18 cellular contexts compared by ENCODE assay signal in genomic region chr16:49600541-49600940, GRCh38.
"Had no signal": no experiment of that assay in that cellular context is flagged by ENCODE, and none has a peak within 500 bp of the region (broad histone marks: within the 10 kb centered on the region; RNA-seq: fewer than 3 reads in every experiment).

No MANE protein-coding gene starts in this region.

- H3K27ac Mint-ChIP-seq: activated naive CD8-positive, alpha-beta T cell; activated T-helper 1 cell treated with anti-CD3 and anti-CD28 coated beads, Interleukin-12 subunit alpha, Interleukin-12 subunit beta, Interleukin-2, Interleukin-4 antibody, amounts not matched to agents 30 ng/mL and 10 ng/mL and 1 ng/mL, durations not matched to agents 14 hours and 24 hours and 36 hours; effector memory CD8-positive, alpha-beta T cell; T-cell had no signal

- H3K9me3 Mint-ChIP-seq: activated T-helper 1 cell treated with anti-CD3 and anti-CD28 coated beads, Interleukin-12 subunit alpha, Interleukin-12 subunit beta, Interleukin-2, Interleukin-4 antibody, amounts not matched to agents 30 ng/mL and 10 ng/mL and 1 ng/mL, durations not matched to agents 14 hours and 24 hours and 36 hours; effector memory CD8-positive, alpha-beta T cell; T-cell had no signal

- H3K36me3 ChIP-seq: left ventricle myocardium inferior, neutrophil, thyroid gland had no signal

- H3K27ac ChIP-seq: left ventricle myocardium inferior, neutrophil, thyroid gland had no signal

- H3K27me3 ChIP-seq: neutrophil, thyroid gland had no signal

- H3K4me3 ChIP-seq: left ventricle myocardium inferior, thyroid gland had no signal

- DNase-seq: activated CD4-positive, CD25-positive, alpha-beta regulatory T cell; activated gamma-delta T cell treated with Interleukin-2 at 50 U/mL for 16 hours; activated T-cell treated with anti-CD3 and anti-CD28 coated beads for 4 hours; dermis blood vessel endothelial cell; effector memory CD8-positive, alpha-beta T cell; hypothalamus; left ventricle myocardium inferior; mammary epithelial cell; stimulated activated CD4-positive, alpha-beta T cell treated with anti-CD3 and anti-CD28 coated beads, Interleukin-12 subunit alpha, Interleukin-12 subunit beta, amount 100 ng/mL, for 4 hours; stimulated activated CD4-positive, alpha-beta T cell treated with anti-CD3 and anti-CD28 coated beads, Interleukin-1b, Interleukin-23, amount 100 ng/mL, for 48 hours; stimulated activated CD8-positive, alpha-beta memory T cell treated with anti-CD3 and anti-CD28 coated beads, Interleukin-4, amount 100 ng/mL, for 48 hours; stimulated activated naive CD4-positive, alpha-beta T cell; T-cell; T-helper 9 cell; thyroid gland had no signal

- H3K9me3 ChIP-seq: left ventricle myocardium inferior, neutrophil, thyroid gland had no signal

- H3K36me3 Mint-ChIP-seq: activated naive CD8-positive, alpha-beta T cell; T-cell had no signal

- H3K4me3 Mint-ChIP-seq: activated naive CD8-positive, alpha-beta T cell; activated T-helper 1 cell treated with anti-CD3 and anti-CD28 coated beads, Interleukin-12 subunit alpha, Interleukin-12 subunit beta, Interleukin-2, Interleukin-4 antibody, amounts not matched to agents 30 ng/mL and 10 ng/mL and 1 ng/mL, durations not matched to agents 14 hours and 24 hours and 36 hours; effector memory CD8-positive, alpha-beta T cell; T-cell had no signal

- H3K27me3 Mint-ChIP-seq: activated naive CD8-positive, alpha-beta T cell had no signal
